13 cellular contexts compared by ENCODE assay signal in the genomic region with DNA sequence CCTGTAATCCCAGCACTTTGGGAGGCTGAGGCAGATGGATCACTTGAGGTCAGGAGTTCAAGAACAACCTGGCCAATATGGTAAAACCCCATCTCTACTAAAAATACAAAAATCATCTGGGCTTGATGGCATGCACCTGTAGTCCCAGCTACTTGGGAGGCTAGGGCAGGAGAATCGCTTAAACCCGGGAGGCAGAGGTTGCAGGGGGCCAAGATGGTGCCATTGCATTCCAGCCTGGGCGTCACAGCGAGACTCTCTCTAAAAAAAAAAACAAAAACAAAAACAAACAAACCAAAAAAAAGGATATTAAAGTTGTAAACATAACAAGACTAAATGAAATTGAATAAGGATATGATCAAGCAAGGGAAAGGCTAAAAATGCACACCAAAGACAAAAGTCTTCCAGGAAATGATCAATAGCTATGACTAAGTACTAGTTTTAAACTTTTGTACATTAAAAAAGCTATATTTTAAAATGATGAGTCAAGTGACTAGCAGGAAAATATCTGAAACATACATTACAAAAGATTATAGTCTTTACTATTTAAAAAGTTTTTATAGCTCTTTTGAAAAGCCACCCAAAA. TPM values are rescaled to one million over a fixed set of nuclear protein-coding genes. Genes with fewer than 3 reads are reported as not detected.
A peak's percentile ranks its signal among the peaks of the same experiment; 100 is the strongest.
DNase-seq lines count a peak whose midpoint lies in the region; ATAC-seq and TF ChIP-seq lines count a peak whose summit lies in the region.
"Had no signal": no experiment of that assay in that cellular context is flagged by ENCODE, and none has a peak within 500 bp of the region (broad histone marks: within the 10 kb centered on the region; RNA-seq: fewer than 3 reads in every experiment).

No MANE protein-coding gene starts in this region.

- CTCF ChIA-PET in activated CD4-positive, alpha-beta T cell treated with anti-CD3 and anti-CD28 coated beads for 36 hours (lab: Charles Lee): interaction anchor here (0.7 to 2.4 kb wide), 9 partner anchors 8 to 358 kb away, joined by 3 to 6 read pairs (median 3); no protein-coding TSS in a partner anchor

- H3K4me1 ChIP-seq in OCI-LY1 (ENCODE audit: insufficient read depth, low read length, severe bottlenecking): peaks cover 72% of the 10 kb centered on the region
- H3K4me1 ChIP-seq: right atrium auricular region had no signal

- ATAC-seq in activated CD4-positive, alpha-beta T cell treated with anti-CD3 and anti-CD28 coated beads for 36 hours: peak; percentile 70
- peak; percentile 5 for ATAC-seq in HG02759 (IDR thresholded peaks at IDR 0.05; ENCODE audit: unreplicated experiment)
- no peak for ATAC-seq in natural killer cell
- ATAC-seq in HG02840 (IDR thresholded peaks at IDR 0.05; ENCODE audit: low FRiP score, unreplicated experiment): no peak

- no peaks in the 10 kb centered on the region for H4K20me1 ChIP-seq in OCI-LY1 (ENCODE audit: insufficient read depth, low read length)

- H3K9me3 ChIP-seq in OCI-LY1 (ENCODE audit: low read length): no peaks in the 10 kb centered on the region
- H3K9me3 ChIP-seq: right atrium auricular region had no signal

- in situ Hi-C loops in ACHN (cut with HindIII; ENCODE audit: low pct_ligation_motif_present, low pct_unique_long_range_greater_than_20kb, low sequenced_read_pairs): no loop called here

- no peak overlapping the region for H2AFZ ChIP-seq in OCI-LY1 (ENCODE audit: low read length)

- intact Hi-C loops in activated CD4-positive, alpha-beta T cell treated with anti-CD3 and anti-CD28 coated beads for 36 hours (cut with DNase I, micrococcal nuclease): loop anchor here in 1 of 2 experiments (1.0 kb wide), 1 partner anchor 27 kb away; no protein-coding TSS in a partner anchor
- intact Hi-C loops in natural killer cell (cut with micrococcal nuclease): no loop called here

- H3K79me2 ChIP-seq in OCI-LY1 (ENCODE audit: insufficient read depth, low read length): peaks cover 45% of the 10 kb centered on the region

- H3K4me1 Mint-ChIP-seq in activated CD4-positive, alpha-beta T cell treated with anti-CD3 and anti-CD28 coated beads for 36 hours: peaks cover 57% of the 10 kb centered on the region
- peaks cover 20 to 21% of the 10 kb centered on the region in 2 donors for H3K4me1 Mint-ChIP-seq in natural killer cell

- H3K4me3 Mint-ChIP-seq in activated CD4-positive, alpha-beta T cell treated with anti-CD3 and anti-CD28 coated beads for 36 hours: peak overlapping the region; percentile 39
- H3K4me3 Mint-ChIP-seq in natural killer cell: no peak overlapping the region

- TF ChIP-seq CTCF in OCI-LY1 (IDR thresholded peaks at IDR 0.05; ENCODE audit: low read length) (no peak), natural killer cell (IDR thresholded peaks at IDR 0.05) (no peak)

- peaks cover 92% of the 10 kb centered on the region for H3K36me3 ChIP-seq in OCI-LY1 (ENCODE audit: insufficient read depth, low read length)
- H3K36me3 ChIP-seq: right atrium auricular region had no signal

- peak overlapping the region; percentile 81 for H3K27ac ChIP-seq in OCI-LY1 (ENCODE audit: low read depth, low read length, poor library complexity, severe bottlenecking)
- H3K27ac ChIP-seq: right atrium auricular region had no signal

- no peaks in the 10 kb centered on the region for H3F3A ChIP-seq in OCI-LY1 (ENCODE audit: insufficient read depth, low read length)

- no peak overlapping the region for H3K4me3 ChIP-seq in OCI-LY1 (ENCODE audit: low read depth, low read length, poor library complexity, severe bottlenecking)
- H3K4me3 ChIP-seq: right atrium auricular region had no signal

- H3K27ac Mint-ChIP-seq in activated CD4-positive, alpha-beta T cell treated with anti-CD3 and anti-CD28 coated beads for 36 hours: peak overlapping the region; percentile 87
- H3K27ac Mint-ChIP-seq in natural killer cell: peak overlapping the region; percentile 63 to 81

- no peaks in the 10 kb centered on the region for H3K9me3 Mint-ChIP-seq in activated CD4-positive, alpha-beta T cell treated with anti-CD3 and anti-CD28 coated beads for 36 hours (ENCODE audit: low read depth)
- H3K9me3 Mint-ChIP-seq in natural killer cell: peaks cover 0 to 2% of the 10 kb centered on the region in 2 donors

- no peaks in the 10 kb centered on the region for H3K27me3 Mint-ChIP-seq in activated CD4-positive, alpha-beta T cell treated with anti-CD3 and anti-CD28 coated beads for 36 hours
- no peaks in the 10 kb centered on the region for H3K27me3 Mint-ChIP-seq in natural killer cell (ENCODE audit: low read depth in 2 of 2)

- H3K27me3 ChIP-seq in OCI-LY1 (ENCODE audit: insufficient read depth, low read length): no peaks in the 10 kb centered on the region
- H3K27me3 ChIP-seq: right atrium auricular region had no signal

- DNase-seq in activated CD4-positive, alpha-beta T cell treated with anti-CD3 and anti-CD28 coated beads for 36 hours: no peak
- no peak for DNase-seq in activated CD4-positive, alpha-beta T cell treated with anti-CD3 and anti-CD28 coated beads, Interleukin-2, amount 50 U/mL, for 1 hour
- DNase-seq in natural killer cell (no peak), SK-N-DZ (ENCODE audit: low spot score) (no peak), ACHN (no peak)
- DNase-seq: GF-D8, hypothalamus, NCI-H1092 treated with DMSO at 0.1 percent for 48 hours had no signal

- H3K36me3 Mint-ChIP-seq in activated CD4-positive, alpha-beta T cell treated with anti-CD3 and anti-CD28 coated beads for 36 hours (ENCODE audit: low read depth): peaks cover 70% of the 10 kb centered on the region
- no peaks in the 10 kb centered on the region for H3K36me3 Mint-ChIP-seq in natural killer cell

- H3K9me2 ChIP-seq in OCI-LY1 (ENCODE audit: low read depth, low read length): no peaks in the 10 kb centered on the region

- H3K4me2 ChIP-seq in OCI-LY1 (ENCODE audit: low read length): no peak overlapping the region

- POLR2A ChIA-PET in activated CD4-positive, alpha-beta T cell treated with anti-CD3 and anti-CD28 coated beads for 36 hours (lab: Charles Lee): interaction anchor here (0.6 to 2.0 kb wide), 8 partner anchors 10 to 171 kb away, joined by 3 to 7 read pairs (median 4); partner anchors contain the start of genes KLHL6 and YEATS2

- no peak overlapping the region for H3K9ac ChIP-seq in OCI-LY1 (ENCODE audit: low read length)

RNA-seq across cellular contexts. Expression of gene KLHL6, which starts 28.6 kb away (rescaled TPM):
- total RNA-seq in activated CD4-positive, alpha-beta T cell treated with anti-CD3 and anti-CD28 coated beads for 36 hours: 10 to 100 TPM; 62.8 to 64.7 TPM
- total RNA-seq in natural killer cell: 10 to 100 TPM; 10.9 to 17.3 (median 13.6) TPM
- not detected in 2 replicates for polyA plus RNA-seq in SK-N-DZ (2014; cell fraction: cytosol; rRNA removed)
- 0.18 TPM in 1 of 2 replicates, not detected in the other for polyA plus RNA-seq in SK-N-DZ (2014; cell fraction: nucleus; rRNA removed)
- total RNA-seq: A172 had no signal

Comparison
In these comparisons a context has a peak if more than half of its experiments do, and no peak if none do; other contexts are left out.
1. ATAC-seq: peak in activated CD4-positive, alpha-beta T cell treated with anti-CD3 and anti-CD28 coated beads for 36 hours (single experiment) and HG02759 (single experiment); none in natural killer cell (0 of 3) and HG02840 (single experiment).